Comparison of ENCODE assay signal across 1 cellular context in the genomic region with DNA sequence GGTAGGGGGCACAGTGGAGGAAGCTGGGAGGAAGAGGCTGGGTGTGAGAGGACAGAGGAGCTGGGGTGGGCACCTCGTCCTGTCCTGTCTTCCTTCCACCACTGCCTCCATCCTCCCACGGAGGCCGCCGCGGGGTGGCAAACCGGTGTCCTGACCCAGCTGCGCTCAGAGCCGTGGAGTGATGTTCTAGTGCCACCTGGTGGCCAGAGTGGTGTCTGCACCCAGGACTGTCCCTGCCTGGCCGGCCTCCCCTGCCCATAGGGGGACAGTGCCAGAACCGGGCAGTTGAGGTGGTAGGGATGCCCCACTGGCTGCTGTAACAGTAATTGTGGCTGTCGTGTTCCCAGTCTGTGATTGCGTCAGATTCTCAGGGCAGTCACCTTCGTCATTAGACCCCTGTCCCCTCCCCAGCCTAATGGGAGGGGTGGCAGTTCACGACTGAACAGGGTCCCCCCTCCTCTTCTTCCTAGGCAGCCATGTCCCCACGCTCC.
TF ChIP-seq lines count a peak whose summit lies in the region.

No MANE protein-coding gene starts in this region.

TF ChIP-seq in SK-N-SH, 30 proteins besides CTCF, POLR2A, EP300 and RAD21 (continued from another document):
- TF ChIP-seq, protein P1, sequence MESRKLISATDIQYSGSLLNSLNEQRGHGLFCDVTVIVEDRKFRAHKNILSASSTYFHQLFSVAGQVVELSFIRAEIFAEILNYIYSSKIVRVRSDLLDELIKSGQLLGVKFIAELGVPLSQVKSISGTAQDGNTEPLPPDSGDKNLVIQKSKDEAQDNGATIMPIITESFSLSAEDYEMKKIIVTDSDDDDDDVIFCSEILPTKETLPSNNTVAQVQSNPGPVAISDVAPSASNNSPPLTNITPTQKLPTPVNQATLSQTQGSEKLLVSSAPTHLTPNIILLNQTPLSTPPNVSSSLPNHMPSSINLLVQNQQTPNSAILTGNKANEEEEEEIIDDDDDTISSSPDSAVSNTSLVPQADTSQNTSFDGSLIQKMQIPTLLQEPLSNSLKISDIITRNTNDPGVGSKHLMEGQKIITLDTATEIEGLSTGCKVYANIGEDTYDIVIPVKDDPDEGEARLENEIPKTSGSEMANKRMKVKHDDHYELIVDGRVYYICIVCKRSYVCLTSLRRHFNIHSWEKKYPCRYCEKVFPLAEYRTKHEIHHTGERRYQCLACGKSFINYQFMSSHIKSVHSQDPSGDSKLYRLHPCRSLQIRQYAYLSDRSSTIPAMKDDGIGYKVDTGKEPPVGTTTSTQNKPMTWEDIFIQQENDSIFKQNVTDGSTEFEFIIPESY (IDR thresholded peaks at IDR 0.05; ENCODE audit: borderline replicate concordance, low read depth): no peak
- no peak for TF ChIP-seq TEAD4 (IDR thresholded peaks at IDR 0.05; ENCODE audit: borderline replicate concordance, insufficient read depth)
- no peak for TF ChIP-seq TAF1 (IDR thresholded peaks at IDR 0.05; ENCODE audit: borderline replicate concordance, low read depth, low read length)
- TF ChIP-seq RCOR1 (IDR thresholded peaks at IDR 0.05; ENCODE audit: low read length): no peak
- peak; percentile 99 for TF ChIP-seq SMC3 (IDR thresholded peaks at IDR 0.05; ENCODE audit: low read depth, low read length)
- TF ChIP-seq TCF12 (IDR thresholded peaks at IDR 0.05): no peak
- TF ChIP-seq EZH2phosphoT487 (IDR thresholded peaks at IDR 0.05; ENCODE audit: borderline replicate concordance, low read depth): no peak
- peak; percentile 17; the same call in 1 of the 2 replicates for TF ChIP-seq NRF1 (IDR thresholded peaks at IDR 0.05; ENCODE audit: low read depth, low read length)
- no peak for TF ChIP-seq NFIC (IDR thresholded peaks at IDR 0.05; ENCODE audit: borderline replicate concordance)
- TF ChIP-seq, protein P2, sequence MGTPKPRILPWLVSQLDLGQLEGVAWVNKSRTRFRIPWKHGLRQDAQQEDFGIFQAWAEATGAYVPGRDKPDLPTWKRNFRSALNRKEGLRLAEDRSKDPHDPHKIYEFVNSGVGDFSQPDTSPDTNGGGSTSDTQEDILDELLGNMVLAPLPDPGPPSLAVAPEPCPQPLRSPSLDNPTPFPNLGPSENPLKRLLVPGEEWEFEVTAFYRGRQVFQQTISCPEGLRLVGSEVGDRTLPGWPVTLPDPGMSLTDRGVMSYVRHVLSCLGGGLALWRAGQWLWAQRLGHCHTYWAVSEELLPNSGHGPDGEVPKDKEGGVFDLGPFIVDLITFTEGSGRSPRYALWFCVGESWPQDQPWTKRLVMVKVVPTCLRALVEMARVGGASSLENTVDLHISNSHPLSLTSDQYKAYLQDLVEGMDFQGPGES (IDR thresholded peaks at IDR 0.05; ENCODE audit: low read depth, low read length): no peak
- no peak for TF ChIP-seq YY1 (IDR thresholded peaks at IDR 0.05; ENCODE audit: low read depth)
- 0 out of 2 replicates have a peak, but pooled peaks have one; percentile 8 for TF ChIP-seq SIN3A (IDR thresholded peaks at IDR 0.05; ENCODE audit: borderline replicate concordance, low read depth, low read length)
- TF ChIP-seq JUND (IDR thresholded peaks at IDR 0.05): no peak
- no peak for TF ChIP-seq RFX5 (IDR thresholded peaks at IDR 0.05; ENCODE audit: low read length)
- no peak for TF ChIP-seq MEF2A (IDR thresholded peaks at IDR 0.05; ENCODE audit: borderline replicate concordance, low read depth)
